8 cellular contexts compared by ENCODE assay signal in genomic region chr1:66331641-66332523, GRCh38.
A peak's percentile ranks its signal among the peaks of the same experiment; 100 is the strongest.
DNase-seq lines count a peak whose midpoint lies in the region; ATAC-seq and TF ChIP-seq lines count a peak whose summit lies in the region.

No MANE protein-coding gene starts in this region.

- peaks cover 0 to 2% of the 10 kb centered on the region in 2 donors for H3K27me3 Mint-ChIP-seq in natural killer cell (ENCODE audit: low read depth in 2 of 2)

- peak; percentile 56 for DNase-seq in activated naive CD4-positive, alpha-beta T cell treated with Interleukin-2 at 50 U/mL for 16 hours
- DNase-seq in activated naive CD4-positive, alpha-beta T cell (lab: John Stamatoyannopoulos, UW), result no peak
- DNase-seq in MM.1S (peak; percentile 66), activated T-cell treated with anti-CD3 and anti-CD28 coated beads for 24 hours (ENCODE audit: low read depth) (peak; percentile 42), fibroblast of mammary gland (ENCODE audit: low read depth) (peak; percentile 78), natural killer cell (peak; percentile 26), thyroid gland (peak; percentile 74 to 75), HUDEP-2 (lab: John Stamatoyannopoulos, UW; ENCODE audit: unreplicated experiment in 76 of 76) (no peak)

- 1 to 2% methylated on average over 17 of the region's 17 CpGs for WGBS in thyroid gland, 2 donors

- H3K36me3 ChIP-seq in MM.1S (replicated peaks; ENCODE audit: insufficient read depth, low read length) (no peaks in the 10 kb centered on the region), thyroid gland (no peaks in the 10 kb centered on the region)

- peak overlapping the region; percentile 87 for H3K9ac ChIP-seq in MM.1S (ENCODE audit: low read length)

- H3K79me2 ChIP-seq in MM.1S (ENCODE audit: low read length), result peaks cover 43% of the 10 kb centered on the region

- H3K9me3 ChIP-seq in MM.1S (replicated peaks; ENCODE audit: insufficient read depth, low read length) (no peaks in the 10 kb centered on the region), thyroid gland (no peaks in the 10 kb centered on the region)

- intact Hi-C loops in natural killer cell (cut with micrococcal nuclease), result loop anchor here (2.0 to 5.0 kb wide), 2 partner anchors 19 to 55 kb away; no protein-coding TSS in a partner anchor
- intact Hi-C loops in thyroid gland (cut with DNase I), result no loop called here

- peak overlapping the region; percentile 41; the same call in 1 of the 2 replicates for H2AFZ ChIP-seq in MM.1S (ENCODE audit: low read length)

- H3K27me3 ChIP-seq in MM.1S (replicated peaks; ENCODE audit: insufficient read depth, low read length), result no peaks in the 10 kb centered on the region
- no peaks in the 10 kb centered on the region for H3K27me3 ChIP-seq in thyroid gland

- H3K9me3 Mint-ChIP-seq in natural killer cell, result no peaks in the 10 kb centered on the region

- peak overlapping the region; percentile 94 for H3K4me2 ChIP-seq in MM.1S (ENCODE audit: low read depth, low read length)

- peak overlapping the region; percentile 93 for H3K4me3 Mint-ChIP-seq in natural killer cell

- H3K27ac ChIP-seq in MM.1S (ENCODE audit: low read length) (peak overlapping the region; percentile 93), thyroid gland (peak overlapping the region; percentile 85 to 94 (median 94))

- TF ChIP-seq POLR2A in thyroid gland (IDR thresholded peaks at IDR 0.05), result peak in 1 of 2 donors; percentile 87

- ATAC-seq in natural killer cell, result peak; percentile 26 to 42 (median 40)

- peaks cover 71 to 75% of the 10 kb centered on the region in 2 donors for H3K4me1 Mint-ChIP-seq in natural killer cell

- H3K4me1 ChIP-seq in MM.1S (ENCODE audit: low read length) (peaks cover 45% of the 10 kb centered on the region), thyroid gland (peaks cover 27 to 36% of the 10 kb centered on the region in 2 donors)

- H4K20me1 ChIP-seq in MM.1S (ENCODE audit: insufficient read depth, low read length), result no peaks in the 10 kb centered on the region

- H3K9me2 ChIP-seq in MM.1S (replicated peaks; ENCODE audit: insufficient read depth, low read length), result no peaks in the 10 kb centered on the region

- peaks cover 36% of the 10 kb centered on the region for H3F3A ChIP-seq in MM.1S (ENCODE audit: insufficient read depth, low read length)

- H3K27ac Mint-ChIP-seq in natural killer cell, result peak overlapping the region; percentile 75 to 95

- H3K4me3 ChIP-seq in MM.1S (ENCODE audit: low read length), result peak overlapping the region; percentile 82
- H3K4me3 ChIP-seq in fibroblast of mammary gland (ENCODE audit: control insufficient read depth, low read depth, low read length), result peak overlapping the region; percentile 44
- peak overlapping the region; percentile 11 to 41 (median 22) for H3K4me3 ChIP-seq in thyroid gland (replicated peaks in 1 of 3)

- TF ChIP-seq CTCF in MM.1S (IDR thresholded peaks at IDR 0.05; ENCODE audit: low read length), result peak; percentile 9; the same call in 1 of the 2 replicates
- peak; percentile 24 for TF ChIP-seq CTCF in fibroblast of mammary gland (conservative IDR thresholded peaks at IDR 0.05; ENCODE audit: control insufficient read depth, insufficient read depth, low read depth, low read length)
- TF ChIP-seq CTCF in natural killer cell (IDR thresholded peaks at IDR 0.05), result no peak
- TF ChIP-seq CTCF in thyroid gland (IDR thresholded peaks at IDR 0.05), result peak in 3 of 6 experiments; percentile 46 to 57 (median 48)

- no peaks in the 10 kb centered on the region for H3K36me3 Mint-ChIP-seq in natural killer cell

Comparison
In these comparisons a context has a peak if more than half of its experiments do, and no peak if none do; other contexts are left out.
1. DNase-seq: peak in activated naive CD4-positive, alpha-beta T cell treated with Interleukin-2 at 50 U/mL for 16 hours (single experiment), MM.1S (single experiment), activated T-cell treated with anti-CD3 and anti-CD28 coated beads for 24 hours (single experiment), fibroblast of mammary gland (single experiment), natural killer cell (single experiment) and thyroid gland (2 of 2); none in activated naive CD4-positive, alpha-beta T cell (0 of 4) and HUDEP-2 (0 of 76).
2. H3K4me3 ChIP-seq: peak in every context shown above with its lines; median percentile 82 in MM.1S; 44 in fibroblast of mammary gland; 22 in thyroid gland.